1 cellular context compared by ENCODE assay signal in genomic region chr16:1309888-1310831, GRCh38.
A peak's percentile ranks its signal among the peaks of the same experiment; 100 is the strongest.
TF ChIP-seq lines count a peak whose summit lies in the region.

No MANE protein-coding gene starts in this region.

TF ChIP-seq in K562, 482 proteins besides CTCF, POLR2A, EP300 and RAD21 (continued from another document and continues in another):
- TF ChIP-seq, protein P1, sequence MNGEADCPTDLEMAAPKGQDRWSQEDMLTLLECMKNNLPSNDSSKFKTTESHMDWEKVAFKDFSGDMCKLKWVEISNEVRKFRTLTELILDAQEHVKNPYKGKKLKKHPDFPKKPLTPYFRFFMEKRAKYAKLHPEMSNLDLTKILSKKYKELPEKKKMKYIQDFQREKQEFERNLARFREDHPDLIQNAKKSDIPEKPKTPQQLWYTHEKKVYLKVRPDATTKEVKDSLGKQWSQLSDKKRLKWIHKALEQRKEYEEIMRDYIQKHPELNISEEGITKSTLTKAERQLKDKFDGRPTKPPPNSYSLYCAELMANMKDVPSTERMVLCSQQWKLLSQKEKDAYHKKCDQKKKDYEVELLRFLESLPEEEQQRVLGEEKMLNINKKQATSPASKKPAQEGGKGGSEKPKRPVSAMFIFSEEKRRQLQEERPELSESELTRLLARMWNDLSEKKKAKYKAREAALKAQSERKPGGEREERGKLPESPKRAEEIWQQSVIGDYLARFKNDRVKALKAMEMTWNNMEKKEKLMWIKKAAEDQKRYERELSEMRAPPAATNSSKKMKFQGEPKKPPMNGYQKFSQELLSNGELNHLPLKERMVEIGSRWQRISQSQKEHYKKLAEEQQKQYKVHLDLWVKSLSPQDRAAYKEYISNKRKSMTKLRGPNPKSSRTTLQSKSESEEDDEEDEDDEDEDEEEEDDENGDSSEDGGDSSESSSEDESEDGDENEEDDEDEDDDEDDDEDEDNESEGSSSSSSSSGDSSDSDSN (IDR thresholded peaks at IDR 0.05; ENCODE audit: borderline replicate concordance in 1 of 2, low read depth in 2 of 2, low read length in 2 of 2): 0 out of 4 replicates have a peak, but pooled peaks have one; percentile 41 to 43
- TF ChIP-seq ZNF436 (CRISPR knock-in tag; IDR thresholded peaks at IDR 0.05) (no peak), IRF2 (CRISPR knock-in tag; IDR thresholded peaks at IDR 0.05) (no peak), LEF1 (IDR thresholded peaks at IDR 0.05) (no peak), ETV5 (CRISPR knock-in tag; IDR thresholded peaks at IDR 0.05; ENCODE audit: low read depth) (no peak), SMARCB1 (IDR thresholded peaks at IDR 0.05; ENCODE audit: insufficient read length, low read depth) (no peak), NFE2 (IDR thresholded peaks at IDR 0.05; ENCODE audit: low read depth) (no peak), POLR2AphosphoS2 (IDR thresholded peaks at IDR 0.05; ENCODE audit: low read length) (no peak), KDM1A (IDR thresholded peaks at IDR 0.05) (no peak), DACH1 (IDR thresholded peaks at IDR 0.05; ENCODE audit: partially characterized antibody) (no peak), CHCHD3 (CRISPR knock-in tag; IDR thresholded peaks at IDR 0.05) (no peak), SRSF7 (optimal IDR thresholded peaks at IDR 0.05; ENCODE audit: low read depth, low read length) (no peak), ZBTB43 (CRISPR knock-in tag; IDR thresholded peaks at IDR 0.05) (no peak), HMGN3 (IDR thresholded peaks at IDR 0.05; ENCODE audit: borderline replicate concordance, extremely low read depth, insufficient read length, low read depth, low read length) (no peak), CREM (IDR thresholded peaks at IDR 0.05; ENCODE audit: low read depth) (no peak), MTA3 (IDR thresholded peaks at IDR 0.05; ENCODE audit: borderline replicate concordance) (no peak), PCBP2 (IDR thresholded peaks at IDR 0.05; ENCODE audit: low read depth, low read length, poor library complexity, severe bottlenecking) (no peak), HDGF (IDR thresholded peaks at IDR 0.05) (no peak), ZKSCAN1 (IDR thresholded peaks at IDR 0.05; ENCODE audit: low read depth, low read length) (no peak), PTRF (tag; IDR thresholded peaks at IDR 0.05) (no peak), ELF1 (tag; IDR thresholded peaks at IDR 0.05) (peak; percentile 75), PHB2 (IDR thresholded peaks at IDR 0.05; ENCODE audit: low read depth) (no peak; the same call in 1 of the 2 replicates), SMAD3 (CRISPR knock-in tag; conservative IDR thresholded peaks at IDR 0.05) (no peak), ETV6 (IDR thresholded peaks at IDR 0.05; ENCODE audit: borderline replicate concordance in 1 of 2, low read depth in 2 of 2, low read length in 1 of 2) (no peak), ETV6 (CRISPR knock-in tag; IDR thresholded peaks at IDR 0.05; ENCODE audit: borderline replicate concordance) (no peak), BRD9 (IDR thresholded peaks at IDR 0.05; ENCODE audit: low read depth, partially characterized antibody) (no peak), RBBP5 (IDR thresholded peaks at IDR 0.05; ENCODE audit: borderline replicate concordance, insufficient read depth, low read length, poor library complexity, severe bottlenecking) (peak; percentile 20), KLF13 (tag; IDR thresholded peaks at IDR 0.05; ENCODE audit: borderline replicate concordance, low read depth) (no peak), ZNF740 (CRISPR knock-in tag; IDR thresholded peaks at IDR 0.05) (no peak), ZNF740 (tag; IDR thresholded peaks at IDR 0.05) (no peak), ZNF780A (CRISPR knock-in tag; IDR thresholded peaks at IDR 0.05) (no peak), E2F5 (CRISPR knock-in tag; IDR thresholded peaks at IDR 0.05) (no peak), RBM25 (IDR thresholded peaks at IDR 0.05; ENCODE audit: low read depth, low read length, severe bottlenecking) (no peak), CC2D1A (IDR thresholded peaks at IDR 0.05) (no peak), MCM2 (IDR thresholded peaks at IDR 0.05; ENCODE audit: low read depth) (no peak), ADNP (tag; IDR thresholded peaks at IDR 0.05) (no peak), MYNN (IDR thresholded peaks at IDR 0.05) (no peak), MYNN (CRISPR knock-in tag; IDR thresholded peaks at IDR 0.05) (no peak), TEAD2 (tag; IDR thresholded peaks at IDR 0.05) (no peak), RCOR1 (IDR thresholded peaks at IDR 0.05; ENCODE audit: borderline replicate concordance in 1 of 2, low read depth in 2 of 2, low read length in 2 of 2) (no peak), RBM22 (IDR thresholded peaks at IDR 0.05; ENCODE audit: low read depth, low read length, poor library complexity, severe bottlenecking) (no peak), NFIX (CRISPR knock-in tag; IDR thresholded peaks at IDR 0.05; ENCODE audit: low read depth) (no peak), EWSR1 (IDR thresholded peaks at IDR 0.05; ENCODE audit: borderline replicate concordance, low read depth, partially characterized antibody) (no peak), ZNF785 (CRISPR knock-in tag; IDR thresholded peaks at IDR 0.05) (no peak), MED1 (CRISPR knock-in tag; IDR thresholded peaks at IDR 0.05; ENCODE audit: borderline replicate concordance) (no peak), ZNF398 (CRISPR knock-in tag; IDR thresholded peaks at IDR 0.05) (no peak)
- TF ChIP-seq, protein P2, sequence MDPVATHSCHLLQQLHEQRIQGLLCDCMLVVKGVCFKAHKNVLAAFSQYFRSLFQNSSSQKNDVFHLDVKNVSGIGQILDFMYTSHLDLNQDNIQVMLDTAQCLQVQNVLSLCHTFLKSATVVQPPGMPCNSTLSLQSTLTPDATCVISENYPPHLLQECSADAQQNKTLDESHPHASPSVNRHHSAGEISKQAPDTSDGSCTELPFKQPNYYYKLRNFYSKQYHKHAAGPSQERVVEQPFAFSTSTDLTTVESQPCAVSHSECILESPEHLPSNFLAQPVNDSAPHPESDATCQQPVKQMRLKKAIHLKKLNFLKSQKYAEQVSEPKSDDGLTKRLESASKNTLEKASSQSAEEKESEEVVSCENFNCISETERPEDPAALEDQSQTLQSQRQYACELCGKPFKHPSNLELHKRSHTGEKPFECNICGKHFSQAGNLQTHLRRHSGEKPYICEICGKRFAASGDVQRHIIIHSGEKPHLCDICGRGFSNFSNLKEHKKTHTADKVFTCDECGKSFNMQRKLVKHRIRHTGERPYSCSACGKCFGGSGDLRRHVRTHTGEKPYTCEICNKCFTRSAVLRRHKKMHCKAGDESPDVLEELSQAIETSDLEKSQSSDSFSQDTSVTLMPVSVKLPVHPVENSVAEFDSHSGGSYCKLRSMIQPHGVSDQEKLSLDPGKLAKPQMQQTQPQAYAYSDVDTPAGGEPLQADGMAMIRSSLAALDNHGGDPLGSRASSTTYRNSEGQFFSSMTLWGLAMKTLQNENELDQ (CRISPR knock-in tag; IDR thresholded peaks at IDR 0.05; ENCODE audit: borderline replicate concordance): no peak
- TF ChIP-seq, protein P3, sequence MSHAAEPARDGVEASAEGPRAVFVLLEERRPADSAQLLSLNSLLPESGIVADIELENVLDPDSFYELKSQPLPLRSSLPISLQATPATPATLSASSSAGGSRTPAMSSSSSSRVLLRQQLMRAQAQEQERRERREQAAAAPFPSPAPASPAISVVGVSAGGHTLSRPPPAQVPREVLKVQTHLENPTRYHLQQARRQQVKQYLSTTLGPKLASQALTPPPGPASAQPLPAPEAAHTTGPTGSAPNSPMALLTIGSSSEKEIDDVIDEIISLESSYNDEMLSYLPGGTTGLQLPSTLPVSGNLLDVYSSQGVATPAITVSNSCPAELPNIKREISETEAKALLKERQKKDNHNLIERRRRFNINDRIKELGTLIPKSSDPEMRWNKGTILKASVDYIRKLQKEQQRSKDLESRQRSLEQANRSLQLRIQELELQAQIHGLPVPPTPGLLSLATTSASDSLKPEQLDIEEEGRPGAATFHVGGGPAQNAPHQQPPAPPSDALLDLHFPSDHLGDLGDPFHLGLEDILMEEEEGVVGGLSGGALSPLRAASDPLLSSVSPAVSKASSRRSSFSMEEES (CRISPR knock-in tag; IDR thresholded peaks at IDR 0.05): no peak
- TF ChIP-seq, protein P4, sequence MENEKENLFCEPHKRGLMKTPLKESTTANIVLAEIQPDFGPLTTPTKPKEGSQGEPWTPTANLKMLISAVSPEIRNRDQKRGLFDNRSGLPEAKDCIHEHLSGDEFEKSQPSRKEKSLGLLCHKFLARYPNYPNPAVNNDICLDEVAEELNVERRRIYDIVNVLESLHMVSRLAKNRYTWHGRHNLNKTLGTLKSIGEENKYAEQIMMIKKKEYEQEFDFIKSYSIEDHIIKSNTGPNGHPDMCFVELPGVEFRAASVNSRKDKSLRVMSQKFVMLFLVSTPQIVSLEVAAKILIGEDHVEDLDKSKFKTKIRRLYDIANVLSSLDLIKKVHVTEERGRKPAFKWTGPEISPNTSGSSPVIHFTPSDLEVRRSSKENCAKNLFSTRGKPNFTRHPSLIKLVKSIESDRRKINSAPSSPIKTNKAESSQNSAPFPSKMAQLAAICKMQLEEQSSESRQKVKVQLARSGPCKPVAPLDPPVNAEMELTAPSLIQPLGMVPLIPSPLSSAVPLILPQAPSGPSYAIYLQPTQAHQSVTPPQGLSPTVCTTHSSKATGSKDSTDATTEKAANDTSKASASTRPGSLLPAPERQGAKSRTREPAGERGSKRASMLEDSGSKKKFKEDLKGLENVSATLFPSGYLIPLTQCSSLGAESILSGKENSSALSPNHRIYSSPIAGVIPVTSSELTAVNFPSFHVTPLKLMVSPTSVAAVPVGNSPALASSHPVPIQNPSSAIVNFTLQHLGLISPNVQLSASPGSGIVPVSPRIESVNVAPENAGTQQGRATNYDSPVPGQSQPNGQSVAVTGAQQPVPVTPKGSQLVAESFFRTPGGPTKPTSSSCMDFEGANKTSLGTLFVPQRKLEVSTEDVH (IDR thresholded peaks at IDR 0.05; ENCODE audit: low read depth, partially characterized antibody): no peak
- TF ChIP-seq, protein P5, sequence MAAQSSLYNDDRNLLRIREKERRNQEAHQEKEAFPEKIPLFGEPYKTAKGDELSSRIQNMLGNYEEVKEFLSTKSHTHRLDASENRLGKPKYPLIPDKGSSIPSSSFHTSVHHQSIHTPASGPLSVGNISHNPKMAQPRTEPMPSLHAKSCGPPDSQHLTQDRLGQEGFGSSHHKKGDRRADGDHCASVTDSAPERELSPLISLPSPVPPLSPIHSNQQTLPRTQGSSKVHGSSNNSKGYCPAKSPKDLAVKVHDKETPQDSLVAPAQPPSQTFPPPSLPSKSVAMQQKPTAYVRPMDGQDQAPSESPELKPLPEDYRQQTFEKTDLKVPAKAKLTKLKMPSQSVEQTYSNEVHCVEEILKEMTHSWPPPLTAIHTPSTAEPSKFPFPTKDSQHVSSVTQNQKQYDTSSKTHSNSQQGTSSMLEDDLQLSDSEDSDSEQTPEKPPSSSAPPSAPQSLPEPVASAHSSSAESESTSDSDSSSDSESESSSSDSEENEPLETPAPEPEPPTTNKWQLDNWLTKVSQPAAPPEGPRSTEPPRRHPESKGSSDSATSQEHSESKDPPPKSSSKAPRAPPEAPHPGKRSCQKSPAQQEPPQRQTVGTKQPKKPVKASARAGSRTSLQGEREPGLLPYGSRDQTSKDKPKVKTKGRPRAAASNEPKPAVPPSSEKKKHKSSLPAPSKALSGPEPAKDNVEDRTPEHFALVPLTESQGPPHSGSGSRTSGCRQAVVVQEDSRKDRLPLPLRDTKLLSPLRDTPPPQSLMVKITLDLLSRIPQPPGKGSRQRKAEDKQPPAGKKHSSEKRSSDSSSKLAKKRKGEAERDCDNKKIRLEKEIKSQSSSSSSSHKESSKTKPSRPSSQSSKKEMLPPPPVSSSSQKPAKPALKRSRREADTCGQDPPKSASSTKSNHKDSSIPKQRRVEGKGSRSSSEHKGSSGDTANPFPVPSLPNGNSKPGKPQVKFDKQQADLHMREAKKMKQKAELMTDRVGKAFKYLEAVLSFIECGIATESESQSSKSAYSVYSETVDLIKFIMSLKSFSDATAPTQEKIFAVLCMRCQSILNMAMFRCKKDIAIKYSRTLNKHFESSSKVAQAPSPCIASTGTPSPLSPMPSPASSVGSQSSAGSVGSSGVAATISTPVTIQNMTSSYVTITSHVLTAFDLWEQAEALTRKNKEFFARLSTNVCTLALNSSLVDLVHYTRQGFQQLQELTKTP (IDR thresholded peaks at IDR 0.05; ENCODE audit: low read depth in 1 of 2, partially characterized antibody in 2 of 2): no peak
- TF ChIP-seq, protein P6, sequence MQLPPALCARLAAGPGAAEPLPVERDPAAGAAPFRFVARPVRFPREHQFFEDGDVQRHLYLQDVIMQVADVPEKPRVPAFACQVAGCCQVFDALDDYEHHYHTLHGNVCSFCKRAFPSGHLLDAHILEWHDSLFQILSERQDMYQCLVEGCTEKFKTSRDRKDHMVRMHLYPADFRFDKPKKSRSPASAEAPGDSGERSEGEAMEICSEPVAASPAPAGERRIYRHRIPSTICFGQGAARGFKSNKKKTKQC (CRISPR knock-in tag; IDR thresholded peaks at IDR 0.05): no peak
